Comparison of ENCODE assay signal across 12 cellular contexts in genomic region chr7:35722054-35722849, GRCh38. TPM values are rescaled to one million over a fixed set of nuclear protein-coding genes. Genes with fewer than 3 reads are reported as not detected.
A peak's percentile ranks its signal among the peaks of the same experiment; 100 is the strongest.
DNase-seq lines count a peak whose midpoint lies in the region; ATAC-seq, FAIRE-seq and TF ChIP-seq lines count a peak whose summit lies in the region.
"Had no signal": no experiment of that assay in that cellular context is flagged by ENCODE, and none has a peak within 500 bp of the region (broad histone marks: within the 10 kb centered on the region; RNA-seq: fewer than 3 reads in every experiment).

No MANE protein-coding gene starts in this region.

- TF ChIP-seq POLR2A in GM12878 (IDR thresholded peaks at IDR 0.05; ENCODE audit: low read depth, low read length) (no peak), vagina (IDR thresholded peaks at IDR 0.05) (no peak)

- no peaks in the 10 kb centered on the region for H4K20me1 ChIP-seq in OCI-LY7 (ENCODE audit: insufficient read depth, low read length)
- no peaks in the 10 kb centered on the region for H4K20me1 ChIP-seq in GM12878 (ENCODE audit: control insufficient read depth, insufficient read depth)

- POLR2A ChIA-PET in OCI-LY7 (lab: Charles Lee) = interaction anchor here (1.4 to 11.4 kb wide), 5 partner anchors 6 to 80 kb away, joined by 5 to 196 read pairs (median 58); partner anchors contain the start of gene SEPTIN7
- POLR2A ChIA-PET in GM12878 (lab: Charles Lee) = interaction anchor here (2.4 to 8.4 kb wide), 2 partner anchors 10 to 79 kb away, joined by 9 to 124 read pairs; partner anchors contain the start of gene SEPTIN7

- peak overlapping the region; percentile 62 for H3K4me2 ChIP-seq in OCI-LY7 (ENCODE audit: low read length)
- H3K4me2 ChIP-seq in GM12878 (ENCODE audit: control insufficient read depth, insufficient read depth) = peak overlapping the region; percentile 18; the same call in 1 of the 2 replicates

- H3K27me3 ChIP-seq in GM12878 (replicated peaks in 1 of 2; ENCODE audit: control insufficient read depth in 2 of 2, insufficient read depth in 2 of 2, low read length in 1 of 2) (no peaks in the 10 kb centered on the region), vagina (no peaks in the 10 kb centered on the region)
- H3K27me3 ChIP-seq: pancreas had no signal

- no peak for FAIRE-seq in GM12878 (lab: Jason Lieb, UNC)
- FAIRE-seq: pancreas, TTC549 had no signal

- TF ChIP-seq CTCF in OCI-LY7 (conservative IDR thresholded peaks at IDR 0.05; ENCODE audit: low read length) (no peak), GM12878 (IDR thresholded peaks at IDR 0.05 in 2 of 3, conservative IDR thresholded peaks at IDR 0.05 in 1 of 3; ENCODE audit: control insufficient read depth in 2 of 3, extremely low read depth in 1 of 3, insufficient read depth in 1 of 3, low read depth in 3 of 3, low read length in 3 of 3) (no peak), vagina (IDR thresholded peaks at IDR 0.05) (no peak)

- H3K27ac ChIP-seq in OCI-LY7 (ENCODE audit: low read depth, low read length, poor library complexity, severe bottlenecking) (peak overlapping the region; percentile 35), GM12878 (ENCODE audit: control insufficient read depth, insufficient read depth) (peak overlapping the region; percentile 2; the same call in 1 of the 2 replicates), vagina (no peak overlapping the region)
- H3K27ac ChIP-seq: HL-60, pancreas, RWPE1 had no signal

- H2AFZ ChIP-seq in OCI-LY7 (ENCODE audit: low read length) (peak overlapping the region; percentile 79), GM12878 (ENCODE audit: control insufficient read depth, low read depth, low read length) (peak overlapping the region; percentile 35; the same call in 1 of the 2 replicates)

- no peak overlapping the region for H3K9ac ChIP-seq in GM12878 (ENCODE audit: control insufficient read depth, insufficient read depth, low read length)

- no TSS peak for BruUV-seq in OCI-LY7 (replicated peaks; lab: Mats Ljungman, UMichigan)
- no TSS peak for BruUV-seq in GM12878 (replicated peaks; lab: Mats Ljungman, UMichigan)

- SMC1A ChIA-PET in GM12878 (lab: Charles Lee; ENCODE audit: uncharacterized antibody, unreplicated experiment) = interaction anchor here (0.8 to 14.0 kb wide), 6 partner anchors 8 to 103 kb away, joined by 3 to 337 read pairs (median 12); partner anchors contain the start of gene HERPUD2

- no peaks in the 10 kb centered on the region for H3K9me2 ChIP-seq in OCI-LY7 (ENCODE audit: insufficient read depth, low read length)

- no peak for TF ChIP-seq RAD21 in GM12878 (IDR thresholded peaks at IDR 0.05; ENCODE audit: insufficient read depth, low read depth, low read length)

- intact Hi-C loops in OCI-LY7 (cut with micrococcal nuclease; ENCODE audit: unreplicated experiment) (loop anchor here (10.0 kb wide), 1 partner anchor 433 kb away; the partner anchor contains the start of gene EEPD1), GM12878 (cut with micrococcal nuclease; ENCODE audit: unreplicated experiment) (loop anchor here (10.0 kb wide), 2 partner anchors 563 to 967 kb away; no protein-coding TSS in a partner anchor), vagina (cut with DNase I) (no loop called here)

- H3K4me1 ChIP-seq in OCI-LY7 (ENCODE audit: insufficient read depth, low read length, poor library complexity, severe bottlenecking) (peaks cover 74% of the 10 kb centered on the region), GM12878 (ENCODE audit: control insufficient read depth, insufficient read depth, low read length) (peaks cover 47% of the 10 kb centered on the region), vagina (no peaks in the 10 kb centered on the region)
- H3K4me1 ChIP-seq: pancreas had no signal

- H3K36me3 ChIP-seq in OCI-LY7 (ENCODE audit: insufficient read depth, low read length) = no peaks in the 10 kb centered on the region
- no peaks in the 10 kb centered on the region for H3K36me3 ChIP-seq in GM12878 (ENCODE audit: control insufficient read depth in 2 of 2, insufficient read depth in 2 of 2, low read length in 1 of 2)
- H3K36me3 ChIP-seq in vagina = no peaks in the 10 kb centered on the region
- H3K36me3 ChIP-seq: pancreas had no signal

- no peak for TF ChIP-seq EP300 in GM12878 (IDR thresholded peaks at IDR 0.05; ENCODE audit: borderline replicate concordance in 1 of 2, control insufficient read depth in 1 of 2, low read depth in 2 of 2, low read length in 2 of 2)

- H3K79me2 ChIP-seq in OCI-LY7 (ENCODE audit: insufficient read depth, low read depth, low read length) (peaks cover 4% of the 10 kb centered on the region; the same call in 1 of the 2 replicates), GM12878 (ENCODE audit: control insufficient read depth, insufficient read depth, low read length) (no peaks in the 10 kb centered on the region)

- RAD21 ChIA-PET in GM12878 (lab: Charles Lee; ENCODE audit: unreplicated experiment) = interaction anchor here (1.0 to 11.5 kb wide), 6 partner anchors 11 to 185 kb away, joined by 3 to 273 read pairs (median 5); partner anchors contain the start of genes HERPUD2 and SEPTIN7

- CTCF ChIA-PET in OCI-LY7 (lab: Charles Lee; ENCODE audit: unreplicated experiment) (interaction anchor here (1.7 kb wide), 1 partner anchor 12 kb away, joined by 4 read pairs; no protein-coding TSS in a partner anchor), GM12878 (lab: Yijun Ruan, JAX) (interaction anchor here (1.9 to 10.1 kb wide), 3 partner anchors 8 to 81 kb away, joined by 8 to 211 read pairs (median 9); partner anchors contain the start of gene SEPTIN7)

- WGBS in GM12878 (ENCODE audit: insufficient coverage, insufficient replicate concordance, low lambda C conversion rate, missing lambda C conversion rate) = 11% methylated on average over 7 of the region's 7 CpGs

- ATAC-seq in GM12878 (peak; percentile 19), HG03565 (IDR thresholded peaks at IDR 0.05; ENCODE audit: unreplicated experiment) (no peak), GM18873 (IDR thresholded peaks at IDR 0.05; ENCODE audit: low FRiP score, unreplicated experiment) (no peak)
- ATAC-seq: pancreas had no signal

- H3K9me3 ChIP-seq in OCI-LY7 (ENCODE audit: low read length) (peaks cover 6% of the 10 kb centered on the region; the same call in 1 of the 2 replicates), GM12878 (replicated peaks; ENCODE audit: control insufficient read depth, insufficient read depth, low read length) (peaks cover 4% of the 10 kb centered on the region; the same call in 1 of the 3 replicates), vagina (no peaks in the 10 kb centered on the region)
- H3K9me3 ChIP-seq: pancreas had no signal

- in situ Hi-C loops in GM12878 (cut with MboI) = loop anchor here (10.0 kb wide), 1 partner anchor 1623 kb away; no protein-coding TSS in a partner anchor

- DNase-seq in stimulated activated naive CD4-positive, alpha-beta T cell treated with Interleukin-2 at 50 U/mL for 16 hours (lab: John Stamatoyannopoulos, UW) = peak; percentile 21
- no peak for DNase-seq in stimulated activated naive CD4-positive, alpha-beta T cell (lab: John Stamatoyannopoulos, UW)
- DNase-seq in OCI-LY7 (ENCODE audit: low spot score) (peak; percentile 49), GM12878 (ENCODE audit: low read depth, low spot score) (no peak), HCEC 1CT (no peak), vagina (ENCODE audit: extremely low spot score in 2 of 2) (no peak)
- DNase-seq: pancreas had no signal

- H3K4me3 ChIP-seq in OCI-LY7 (ENCODE audit: low read depth, low read length, poor library complexity, severe bottlenecking) (peak overlapping the region; percentile 22), GM12878 (no peak overlapping the region), vagina (no peak overlapping the region)
- H3K4me3 ChIP-seq: pancreas had no signal

TF ChIP-seq in GM12878, 131 proteins besides CTCF, POLR2A, EP300 and RAD21 (continues in another document):
- TF ChIP-seq PBX3 (IDR thresholded peaks at IDR 0.05; ENCODE audit: insufficient replicate concordance, low read depth, low read length) (peak; percentile 6), IRF4 (IDR thresholded peaks at IDR 0.05; ENCODE audit: low read depth, low read length) (peak; percentile 47; the same call in 1 of the 2 replicates), ZBED1 (IDR thresholded peaks at IDR 0.05; ENCODE audit: borderline replicate concordance) (no peak), YY1 (IDR thresholded peaks at IDR 0.05; ENCODE audit: low read depth, low read length) (0 out of 2 replicates have a peak, but pooled peaks have one; percentile 10), JUNB (IDR thresholded peaks at IDR 0.05) (peak; percentile 74), YBX1 (IDR thresholded peaks at IDR 0.05) (no peak), RB1 (IDR thresholded peaks at IDR 0.05; ENCODE audit: borderline replicate concordance) (no peak), IKZF1 (conservative IDR thresholded peaks at IDR 0.05) (0 out of 2 replicates have a peak, but pooled peaks have one; percentile 11), SUZ12 (IDR thresholded peaks at IDR 0.05; ENCODE audit: unreplicated experiment) (no peak)

RNA-seq across cellular contexts. Expression of gene HERPUD2, which starts 27.3 kb away (rescaled TPM):
- 11.9 and 18.8 TPM in 2 replicates for total RNA-seq in OCI-LY7 (2014; rRNA removed; shearing (Covaris generic))
- total RNA-seq in OCI-LY7 (2022) (20.6 and 26.4 TPM in 2 replicates), GM12878 (2014; rRNA removed) (14.2 and 15.0 TPM in 2 replicates), GM12878 (2014; rRNA removed; fragmentation: Illumina TruSeq; extraction: Trizol) (12.2 and 12.3 TPM in 2 replicates), GM12878 (2021) (13.0 and 13.3 TPM in 2 replicates), vagina (45.2 TPM)
- 31.4 and 31.7 TPM in 2 replicates for total RNA-seq in GM12878 (2013; cell fraction: nucleolus; rRNA removed)
- 7.0 TPM for polyA plus RNA-seq in GM12878 (2011; ENCODE audit: low read depth)
- polyA plus RNA-seq in GM12878 (2011; rRNA removed) (48.6 and 69.6 TPM in 2 replicates), GM12878 (2014; fragmentation: Illumina TruSeq; extraction: Trizol) (18.7 and 19.4 TPM in 2 replicates), GM12878 (2014; fragmentation: Nextera tagmentation; extraction: Ambion mirVana) (1 to 10 TPM; 4.7 to 6.8 TPM), GM12878 (2014; rRNA removed) (14.4 TPM in 2 replicates), GM12878 (2016; fragmentation: Nextera tagmentation; extraction: Ambion mirVana) (10 to 100 TPM; 13.7 to 15.2 TPM)
- 58.5 and 63.7 TPM in 2 replicates for polyA plus RNA-seq in GM12878 (2011; cell fraction: cytosol; rRNA removed)
- 22.7 and 30.8 TPM in 2 replicates for polyA plus RNA-seq in GM12878 (2011; cell fraction: nucleus; rRNA removed)
- polyA plus RNA-seq in GM12878 (2012) = 9.0 and 13.7 TPM in 2 replicates
- 89.5 and 97.7 TPM in 2 replicates for polyA minus RNA-seq in GM12878 (2011; rRNA and poly(A)+ RNA removed)
- polyA minus RNA-seq in GM12878 (2011; cell fraction: cytosol; rRNA and poly(A)+ RNA removed) = 22.2 and 25.8 TPM in 2 replicates
- polyA minus RNA-seq in GM12878 (2011; cell fraction: nucleus; rRNA and poly(A)+ RNA removed) = 44.2 and 67.9 TPM in 2 replicates

Comparison
In these comparisons a context has a peak if more than half of its experiments do, and no peak if none do; other contexts are left out.
1. DNase-seq: peak in stimulated activated naive CD4-positive, alpha-beta T cell treated with Interleukin-2 at 50 U/mL for 16 hours (single experiment) and OCI-LY7 (single experiment); none in stimulated activated naive CD4-positive, alpha-beta T cell (0 of 6), GM12878 (single experiment), HCEC 1CT (single experiment) and vagina (0 of 2).